Comparison of ENCODE assay signal across 1 cellular context in the genomic region with DNA sequence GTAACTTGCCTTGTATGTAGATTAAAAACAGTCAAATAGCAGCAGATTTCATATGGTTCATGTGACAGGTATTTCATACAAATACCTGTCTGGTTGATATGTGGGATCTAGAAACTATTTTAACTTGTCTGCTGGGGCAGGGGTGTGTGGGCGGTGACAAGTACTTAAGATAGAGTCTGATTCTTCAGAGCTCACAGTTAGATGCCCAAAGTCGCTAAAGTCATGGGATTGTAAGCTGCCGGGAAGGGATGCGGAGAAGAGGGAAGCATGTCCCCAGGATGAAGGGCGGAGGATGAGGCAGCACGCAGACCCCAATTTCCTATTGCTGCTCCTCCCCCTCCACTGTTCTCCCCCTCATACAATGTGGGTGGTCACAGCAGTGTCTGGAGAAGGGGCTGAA.
TF ChIP-seq lines count a peak whose summit lies in the region.

No MANE protein-coding gene starts in this region.

TF ChIP-seq in GM23338, 12 proteins besides CTCF, POLR2A, EP300 and RAD21 (continued from another document):
- TF ChIP-seq, protein P1, sequence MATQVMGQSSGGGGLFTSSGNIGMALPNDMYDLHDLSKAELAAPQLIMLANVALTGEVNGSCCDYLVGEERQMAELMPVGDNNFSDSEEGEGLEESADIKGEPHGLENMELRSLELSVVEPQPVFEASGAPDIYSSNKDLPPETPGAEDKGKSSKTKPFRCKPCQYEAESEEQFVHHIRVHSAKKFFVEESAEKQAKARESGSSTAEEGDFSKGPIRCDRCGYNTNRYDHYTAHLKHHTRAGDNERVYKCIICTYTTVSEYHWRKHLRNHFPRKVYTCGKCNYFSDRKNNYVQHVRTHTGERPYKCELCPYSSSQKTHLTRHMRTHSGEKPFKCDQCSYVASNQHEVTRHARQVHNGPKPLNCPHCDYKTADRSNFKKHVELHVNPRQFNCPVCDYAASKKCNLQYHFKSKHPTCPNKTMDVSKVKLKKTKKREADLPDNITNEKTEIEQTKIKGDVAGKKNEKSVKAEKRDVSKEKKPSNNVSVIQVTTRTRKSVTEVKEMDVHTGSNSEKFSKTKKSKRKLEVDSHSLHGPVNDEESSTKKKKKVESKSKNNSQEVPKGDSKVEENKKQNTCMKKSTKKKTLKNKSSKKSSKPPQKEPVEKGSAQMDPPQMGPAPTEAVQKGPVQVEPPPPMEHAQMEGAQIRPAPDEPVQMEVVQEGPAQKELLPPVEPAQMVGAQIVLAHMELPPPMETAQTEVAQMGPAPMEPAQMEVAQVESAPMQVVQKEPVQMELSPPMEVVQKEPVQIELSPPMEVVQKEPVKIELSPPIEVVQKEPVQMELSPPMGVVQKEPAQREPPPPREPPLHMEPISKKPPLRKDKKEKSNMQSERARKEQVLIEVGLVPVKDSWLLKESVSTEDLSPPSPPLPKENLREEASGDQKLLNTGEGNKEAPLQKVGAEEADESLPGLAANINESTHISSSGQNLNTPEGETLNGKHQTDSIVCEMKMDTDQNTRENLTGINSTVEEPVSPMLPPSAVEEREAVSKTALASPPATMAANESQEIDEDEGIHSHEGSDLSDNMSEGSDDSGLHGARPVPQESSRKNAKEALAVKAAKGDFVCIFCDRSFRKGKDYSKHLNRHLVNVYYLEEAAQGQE (IDR thresholded peaks at IDR 0.05; ENCODE audit: unreplicated experiment) = no peak
- TF ChIP-seq JUNB (IDR thresholded peaks at IDR 0.05; ENCODE audit: unreplicated experiment) = no peak
- TF ChIP-seq NANOG (IDR thresholded peaks at IDR 0.05; ENCODE audit: borderline replicate concordance) = no peak
- no peak for TF ChIP-seq POLR2AphosphoS5 (IDR thresholded peaks at IDR 0.05; ENCODE audit: low read depth)
- no peak for TF ChIP-seq ZNF114 (CRISPR knock-in tag; IDR thresholded peaks at IDR 0.05)
- TF ChIP-seq, protein P2, sequence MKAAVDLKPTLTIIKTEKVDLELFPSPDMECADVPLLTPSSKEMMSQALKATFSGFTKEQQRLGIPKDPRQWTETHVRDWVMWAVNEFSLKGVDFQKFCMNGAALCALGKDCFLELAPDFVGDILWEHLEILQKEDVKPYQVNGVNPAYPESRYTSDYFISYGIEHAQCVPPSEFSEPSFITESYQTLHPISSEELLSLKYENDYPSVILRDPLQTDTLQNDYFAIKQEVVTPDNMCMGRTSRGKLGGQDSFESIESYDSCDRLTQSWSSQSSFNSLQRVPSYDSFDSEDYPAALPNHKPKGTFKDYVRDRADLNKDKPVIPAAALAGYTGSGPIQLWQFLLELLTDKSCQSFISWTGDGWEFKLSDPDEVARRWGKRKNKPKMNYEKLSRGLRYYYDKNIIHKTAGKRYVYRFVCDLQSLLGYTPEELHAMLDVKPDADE (IDR thresholded peaks at IDR 0.05) = no peak
- no peak for TF ChIP-seq STAT1 (IDR thresholded peaks at IDR 0.05; ENCODE audit: unreplicated experiment)
- TF ChIP-seq EZH2 (IDR thresholded peaks at IDR 0.05; ENCODE audit: low read depth, unreplicated experiment) = no peak
- TF ChIP-seq CREB1 (CRISPR knock-in tag; IDR thresholded peaks at IDR 0.05; ENCODE audit: low read depth) = no peak
- TF ChIP-seq EZH2phosphoT487 (IDR thresholded peaks at IDR 0.05; ENCODE audit: unreplicated experiment) = no peak
